ENCODE assay signal across 8 cellular contexts in genomic region chr2:157257312-157258252, GRCh38. TPM values are rescaled to one million over a fixed set of nuclear protein-coding genes. Genes with fewer than 3 reads are reported as not detected.
DNase-seq lines count a peak whose midpoint lies in the region; ATAC-seq and TF ChIP-seq lines count a peak whose summit lies in the region.

Gene GALNT5, plus strand, starts transcription at chr2:157257705. Its CDS starts 378 bp downstream, at chr2:157258083.

- CTCF ChIA-PET in PC-3 (lab: Charles Lee), result no interaction called here

- DNase-seq in EL (peak; percentile 49), NT2/D1 (ENCODE audit: low read depth, low spot score) (no peak), fibroblast of pulmonary artery (ENCODE audit: low read depth) (peak; percentile 37), omental fat pad (ENCODE audit: low spot score) (no peak), NCI-H774 (lab: John Stamatoyannopoulos, UW) (no peak), PC-3 (no peak)

- H3F3A ChIP-seq in PC-3 (ENCODE audit: low read length, unreplicated experiment), result no peaks in the 10 kb centered on the region

- no peaks in the 10 kb centered on the region for H3K27me3 ChIP-seq in NT2/D1 (ENCODE audit: insufficient read depth, insufficient read length)
- H3K27me3 ChIP-seq in PC-3 (ENCODE audit: low read length), result no peaks in the 10 kb centered on the region

- no peak within 1 kb of the TSS for H3K4me2 ChIP-seq in PC-3 (ENCODE audit: low read length)

- intact Hi-C loops in PC-3 (cut with micrococcal nuclease), result no loop called here

- BruUV-seq in PC-3 (replicated peaks; lab: Mats Ljungman, UMichigan), result no TSS peak

- no peak for TF ChIP-seq CTCF in fibroblast of pulmonary artery (IDR thresholded peaks at IDR 0.05; ENCODE audit: low read length, missing control alignments)
- no peak for TF ChIP-seq CTCF in omental fat pad (IDR thresholded peaks at IDR 0.05)
- TF ChIP-seq CTCF in PC-3 (conservative IDR thresholded peaks at IDR 0.05; ENCODE audit: low read depth, low read length), result no peak

- H3K9me3 ChIP-seq in NT2/D1 (ENCODE audit: insufficient read depth, low read length) (no peaks in the 10 kb centered on the region), PC-3 (ENCODE audit: low read length) (no peaks in the 10 kb centered on the region)

- H3K27ac ChIP-seq in PC-3 (ENCODE audit: low read length), result no peak within 1 kb of the TSS

- peak within 1 kb of the TSS; percentile 65 for H3K9ac ChIP-seq in NT2/D1 (ENCODE audit: insufficient read length, low read depth)
- no peak within 1 kb of the TSS for H3K9ac ChIP-seq in PC-3 (ENCODE audit: low read length)

- no peaks in the 10 kb centered on the region for H4K20me1 ChIP-seq in PC-3 (ENCODE audit: low read length)

- H3K79me2 ChIP-seq in PC-3 (ENCODE audit: low read length), result no peaks in the 10 kb centered on the region

- H3K4me3 ChIP-seq in NT2/D1 (ENCODE audit: insufficient read length, low read depth) (peak within 1 kb of the TSS; percentile 58), fibroblast of pulmonary artery (replicated peaks; ENCODE audit: low read depth, low read length) (peak within 1 kb of the TSS; percentile 12), PC-3 (ENCODE audit: low read length) (no peak within 1 kb of the TSS)

- ATAC-seq in omental fat pad (ENCODE audit: low FRiP score) (peak; percentile 39), PC-3 (no peak), HG02885 (IDR thresholded peaks at IDR 0.05; ENCODE audit: poor library complexity, unreplicated experiment) (no peak), GM21447 (IDR thresholded peaks at IDR 0.05; ENCODE audit: unreplicated experiment) (no peak)

- no peak within 1 kb of the TSS for H2AFZ ChIP-seq in PC-3 (ENCODE audit: low read length)

- H3K36me3 ChIP-seq in NT2/D1 (ENCODE audit: insufficient read depth, insufficient read length, low read length) (no peaks in the 10 kb centered on the region), PC-3 (ENCODE audit: low read depth, low read length) (no peaks in the 10 kb centered on the region)

- POLR2A ChIA-PET in PC-3 (lab: Charles Lee; ENCODE audit: unreplicated experiment), result no interaction called here

- H3K4me1 ChIP-seq in NT2/D1 (ENCODE audit: insufficient read depth, insufficient read length), result peaks cover 4% of the 10 kb centered on the region
- peaks cover 23% of the 10 kb centered on the region for H3K4me1 ChIP-seq in PC-3 (ENCODE audit: insufficient read depth, low read length)

- no peaks in the 10 kb centered on the region for H3K9me2 ChIP-seq in PC-3 (replicated peaks; ENCODE audit: low read length)

RNA-seq across cellular contexts. Expression of gene GALNT5, which starts in this region (rescaled TPM):
- under 1 TPM in 3 of 4 donors, not detected in 1; 0.06 to 0.16 (median 0.09) TPM for total RNA-seq in omental fat pad
- 0.04 TPM in 1 of 2 replicates, not detected in the other for total RNA-seq in PC-3 (2014; rRNA removed)

Comparison
In these comparisons a context has a peak if more than half of its experiments do, and no peak if none do; other contexts are left out.
1. Peak in ATAC-seq in omental fat pad; RNA of the gene not detected or under 1 TPM.
2. DNase-seq: peak in EL (single experiment) and fibroblast of pulmonary artery (single experiment); none in NT2/D1 (single experiment), omental fat pad (single experiment), NCI-H774 (single experiment) and PC-3 (single experiment).